In genomic region chr3:172465281-172465680, GRCh38 we compare ENCODE assay signal across 27 cellular contexts. TPM values are rescaled to one million over a fixed set of nuclear protein-coding genes. Genes with fewer than 3 reads are reported as not detected.
"Had no signal": no experiment of that assay in that cellular context is flagged by ENCODE, and none has a peak within 500 bp of the region (broad histone marks: within the 10 kb centered on the region; RNA-seq: fewer than 3 reads in every experiment).

No MANE protein-coding gene starts in this region.

- H3K27ac ChIP-seq: breast epithelium had no signal

- H3K9me3 ChIP-seq: breast epithelium had no signal

- DNase-seq: activated B cell treated with CpG ODN at 0.5 μM for 24 hours; activated CD4-positive, alpha-beta T cell treated with anti-CD3 and anti-CD28 coated beads for 1 hour; activated CD4-positive, alpha-beta T cell treated with anti-CD3 and anti-CD28 coated beads, Interleukin-2, amount 10 ng/mL, durations not matched to agents 24 days and 14 days; activated CD4-positive, alpha-beta T cell treated with anti-CD3 and anti-CD28 coated beads, Interleukin-2, amount 50 U/mL, for 48 hours; activated CD8-positive, alpha-beta memory T cell treated with anti-CD3 and anti-CD28 coated beads, Interleukin-2, amount 10 ng/mL, durations not matched to agents 7 days and 5 days; activated effector memory CD4-positive, alpha-beta T cell treated with anti-CD3 and anti-CD28 coated beads, Interleukin-2, amount 50 U/mL, for 16 hours; activated naive CD4-positive, alpha-beta T cell treated with Interleukin-2 at 50 U/mL for 16 hours; activated naive CD8-positive, alpha-beta T cell treated with anti-CD3 and anti-CD28 coated beads, Interleukin-2, amount 50 U/mL, for 24 hours; activated T-cell treated with anti-CD3 and anti-CD28 coated beads, Interleukin-2, amount 50 U/mL, for 24 hours; amygdala; central memory CD4-positive, alpha-beta T cell; Kasumi-1; KBM-7; NCI-H1092; NCI-H1417; NCI-H1930; NCI-H2171; NCI-H226; NCI-H526; NCI-H774; NK-92 treated with Interleukin-12 subunit alpha and Interleukin-12 subunit beta, amount 100 ng/mL, for 24 hours; SHP77; T-helper 17 cell; T-helper 9 cell had no signal

- H3K27me3 ChIP-seq: breast epithelium had no signal

- H3K4me1 ChIP-seq: breast epithelium had no signal

- H3K36me3 ChIP-seq: breast epithelium had no signal

- ATAC-seq: activated CD8-positive, alpha-beta memory T cell treated with anti-CD3 and anti-CD28 coated beads, Interleukin-2, amount 10 ng/mL, durations not matched to agents 7 days and 5 days; activated naive CD4-positive, alpha-beta T cell treated with anti-CD3 and anti-CD28 coated beads, Interleukin-2, amount 50 U/mL, for 72 hours; activated naive CD8-positive, alpha-beta T cell treated with anti-CD3 and anti-CD28 coated beads, Interleukin-2, amount 50 U/mL, for 24 hours; T-helper 17 cell had no signal

- H3K4me3 ChIP-seq: breast epithelium had no signal

RNA-seq across cellular contexts. Expression of gene GHSR, which starts 17.0 kb away (rescaled TPM):
- total RNA-seq: activated B cell treated with CpG ODN at 0.5 μM for 24 hours; activated CD4-positive, alpha-beta T cell treated with anti-CD3 and anti-CD28 coated beads, Interleukin-2, amount 10 ng/mL, durations not matched to agents 24 days and 14 days; activated CD8-positive, alpha-beta memory T cell treated with anti-CD3 and anti-CD28 coated beads, Interleukin-2, amount 10 ng/mL, durations not matched to agents 7 days and 5 days; activated naive CD4-positive, alpha-beta T cell treated with anti-CD3 and anti-CD28 coated beads, Interleukin-2, amount 50 U/mL, for 72 hours; breast epithelium; NCI-H460; T-helper 17 cell had no signal
